ENCODE assay signal across 9 cellular contexts in the genomic region with DNA sequence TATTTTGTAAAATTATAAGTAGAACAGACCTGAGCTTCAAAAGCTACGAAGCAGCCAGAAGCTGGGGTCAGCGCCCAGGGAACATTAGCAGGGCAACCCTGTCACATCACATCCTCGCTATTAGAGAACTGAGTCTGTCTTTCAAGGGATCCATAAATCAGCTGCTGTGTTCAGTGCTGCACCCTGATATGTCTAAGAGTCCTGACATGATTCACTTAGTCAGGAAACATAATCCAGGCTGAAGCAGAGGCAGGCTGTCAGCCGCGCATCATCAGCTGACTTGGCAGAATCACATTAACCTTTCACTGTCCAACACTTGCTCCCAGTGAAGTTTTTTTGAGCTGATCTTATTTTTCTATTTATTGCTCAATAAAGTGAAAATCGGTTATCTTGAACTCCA. TPM values are rescaled to one million over a fixed set of nuclear protein-coding genes. Genes with fewer than 3 reads are reported as not detected.
DNase-seq lines count a peak whose midpoint lies in the region; ATAC-seq and TF ChIP-seq lines count a peak whose summit lies in the region.
"Had no signal": no experiment of that assay in that cellular context is flagged by ENCODE, and none has a peak within 500 bp of the region (broad histone marks: within the 10 kb centered on the region; RNA-seq: fewer than 3 reads in every experiment).

No MANE protein-coding gene starts in this region.

- no peaks in the 10 kb centered on the region for H3K27me3 ChIP-seq in left ventricle myocardium inferior (ENCODE audit: low read depth)
- H3K27me3 ChIP-seq in skeletal muscle satellite cell (ENCODE audit: control insufficient read depth, insufficient read depth, low read length) = no peaks in the 10 kb centered on the region
- no peaks in the 10 kb centered on the region for H3K27me3 ChIP-seq in Karpas-422 (ENCODE audit: low read length)

- H3K36me3 Mint-ChIP-seq in activated CD8-positive, alpha-beta T cell treated with anti-CD3 and anti-CD28 coated beads, Interleukin-2, amount 10 ng/mL, durations not matched to agents 7 days and 5 days (ENCODE audit: low read depth) = no peaks in the 10 kb centered on the region

- H3K79me2 ChIP-seq in Karpas-422 (ENCODE audit: low read length) = no peaks in the 10 kb centered on the region

- DNase-seq in NCI-H2107 treated with DMSO at 0.1 percent for 48 hours (lab: John Stamatoyannopoulos, UW; ENCODE audit: unreplicated experiment) (peak; percentile 28), NCI-H2107 (lab: John Stamatoyannopoulos, UW) (no peak), amygdala (lab: John Stamatoyannopoulos, UW) (peak in 43 of 56 donors; percentile 6 to 73 (median 28)), left ventricle myocardium inferior (peak; percentile 19), Karpas-422 (no peak)
- no peak for DNase-seq in activated CD8-positive, alpha-beta T cell treated with anti-CD3 and anti-CD28 coated beads, Interleukin-2, amount 10 ng/mL, durations not matched to agents 7 days and 5 days
- DNase-seq: NCI-H748 treated with DMSO at 0.1 percent for 48 hours had no signal

- H4K20me1 ChIP-seq in Karpas-422 (ENCODE audit: insufficient read depth, low read depth, low read length) = no peaks in the 10 kb centered on the region

- CTCF ChIA-PET in activated CD8-positive, alpha-beta T cell treated with anti-CD3 and anti-CD28 coated beads, Interleukin-2, amount 10 ng/mL, durations not matched to agents 7 days and 5 days (lab: Charles Lee) = interaction anchor here (0.6 to 4.7 kb wide), 5 partner anchors 8 to 364 kb away, joined by 3 to 59 read pairs (median 4); no protein-coding TSS in a partner anchor

- H3K9me2 ChIP-seq in Karpas-422 (replicated peaks; ENCODE audit: insufficient read depth, low read length) = no peaks in the 10 kb centered on the region

- POLR2A ChIA-PET in activated CD8-positive, alpha-beta T cell treated with anti-CD3 and anti-CD28 coated beads, Interleukin-2, amount 10 ng/mL, durations not matched to agents 7 days and 5 days (lab: Charles Lee) = no interaction called here

- peak overlapping the region; percentile 20 for H3K27ac ChIP-seq in left ventricle myocardium inferior (replicated peaks)
- no peak overlapping the region for H3K27ac ChIP-seq in Karpas-422 (ENCODE audit: low read length)

- H3K27ac Mint-ChIP-seq in activated CD8-positive, alpha-beta T cell treated with anti-CD3 and anti-CD28 coated beads, Interleukin-2, amount 10 ng/mL, durations not matched to agents 7 days and 5 days = no peak overlapping the region

- peak overlapping the region; percentile 31 for H3K4me3 ChIP-seq in left ventricle myocardium inferior
- H3K4me3 ChIP-seq in skeletal muscle satellite cell (ENCODE audit: low read length) = no peak overlapping the region
- H3K4me3 ChIP-seq in Karpas-422 (ENCODE audit: low read length) = no peak overlapping the region

- no peak overlapping the region for H2AFZ ChIP-seq in Karpas-422 (ENCODE audit: low read length)

- intact Hi-C loops in left ventricle myocardium inferior (cut with micrococcal nuclease) = no loop called here

- H3K36me3 ChIP-seq in left ventricle myocardium inferior = no peaks in the 10 kb centered on the region
- no peaks in the 10 kb centered on the region for H3K36me3 ChIP-seq in skeletal muscle satellite cell (ENCODE audit: insufficient read depth, low read length)
- H3K36me3 ChIP-seq in Karpas-422 (ENCODE audit: insufficient read depth, low read length) = no peaks in the 10 kb centered on the region

- H3K9me3 Mint-ChIP-seq in activated CD8-positive, alpha-beta T cell treated with anti-CD3 and anti-CD28 coated beads, Interleukin-2, amount 10 ng/mL, durations not matched to agents 7 days and 5 days (ENCODE audit: insufficient read depth) = no peaks in the 10 kb centered on the region

- H3K4me1 Mint-ChIP-seq in activated CD8-positive, alpha-beta T cell treated with anti-CD3 and anti-CD28 coated beads, Interleukin-2, amount 10 ng/mL, durations not matched to agents 7 days and 5 days (ENCODE audit: low read depth) = peaks cover 2% of the 10 kb centered on the region

- no peak overlapping the region for H3K9ac ChIP-seq in skeletal muscle satellite cell (ENCODE audit: low read depth, low read length)
- no peak overlapping the region for H3K9ac ChIP-seq in Karpas-422 (ENCODE audit: low read length)

- no peaks in the 10 kb centered on the region for H3K4me1 ChIP-seq in left ventricle myocardium inferior
- peaks cover 23% of the 10 kb centered on the region for H3K4me1 ChIP-seq in skeletal muscle satellite cell (ENCODE audit: control insufficient read depth, insufficient read depth, low read length)
- peaks cover 12% of the 10 kb centered on the region for H3K4me1 ChIP-seq in Karpas-422 (ENCODE audit: low read length)

- H3K9me3 ChIP-seq in left ventricle myocardium inferior (replicated peaks) (no peaks in the 10 kb centered on the region), skeletal muscle satellite cell (replicated peaks; ENCODE audit: low read length) (no peaks in the 10 kb centered on the region), Karpas-422 (ENCODE audit: low read length) (no peaks in the 10 kb centered on the region)

- H3K27me3 Mint-ChIP-seq in activated CD8-positive, alpha-beta T cell treated with anti-CD3 and anti-CD28 coated beads, Interleukin-2, amount 10 ng/mL, durations not matched to agents 7 days and 5 days (ENCODE audit: low read depth) = peaks cover 9% of the 10 kb centered on the region

- H3K4me2 ChIP-seq in skeletal muscle satellite cell (ENCODE audit: low read length) (peak overlapping the region; percentile 56), Karpas-422 (ENCODE audit: low read depth, low read length, poor library complexity, severe bottlenecking) (no peak overlapping the region)

- TF ChIP-seq CTCF in left ventricle myocardium inferior (IDR thresholded peaks at IDR 0.05; ENCODE audit: borderline replicate concordance) = no peak

- no peak overlapping the region for H3K4me3 Mint-ChIP-seq in activated CD8-positive, alpha-beta T cell treated with anti-CD3 and anti-CD28 coated beads, Interleukin-2, amount 10 ng/mL, durations not matched to agents 7 days and 5 days

- no peak for ATAC-seq in activated CD8-positive, alpha-beta T cell treated with anti-CD3 and anti-CD28 coated beads, Interleukin-2, amount 10 ng/mL, durations not matched to agents 7 days and 5 days
- ATAC-seq in GM21447 (IDR thresholded peaks at IDR 0.05; ENCODE audit: unreplicated experiment) = no peak

RNA-seq across cellular contexts. Expression of a gene that starts 23.5 kb away (rescaled TPM):
- total RNA-seq in left ventricle myocardium inferior = 0.22 TPM
- total RNA-seq in skeletal muscle satellite cell (2012; rRNA removed) = 0.22 and 0.76 TPM in 2 replicates
- 0.18 TPM in 1 of 2 replicates, not detected in the other for total RNA-seq in Karpas-422 (2014; rRNA removed; shearing (Covaris generic); ENCODE audit: low replicate concordance)
- under 1 TPM; 0.13 to 0.21 TPM for total RNA-seq in activated CD8-positive, alpha-beta T cell treated with anti-CD3 and anti-CD28 coated beads, Interleukin-2, amount 10 ng/mL, durations not matched to agents 7 days and 5 days

Comparison
In these comparisons a context has a peak if more than half of its experiments do, and no peak if none do; other contexts are left out.
1. DNase-seq: peak in NCI-H2107 treated with DMSO at 0.1 percent for 48 hours (single experiment), amygdala (43 of 56) and left ventricle myocardium inferior (single experiment); none in NCI-H2107 (single experiment), Karpas-422 (single experiment) and activated CD8-positive, alpha-beta T cell treated with anti-CD3 and anti-CD28 coated beads, Interleukin-2, amount 10 ng/mL, durations not matched to agents 7 days and 5 days (single experiment).